In genomic region chr7:49852619-49853462, GRCh38 we compare ENCODE assay signal across 8 cellular contexts.
A peak's percentile ranks its signal among the peaks of the same experiment; 100 is the strongest.
DNase-seq lines count a peak whose midpoint lies in the region; ATAC-seq, FAIRE-seq and TF ChIP-seq lines count a peak whose summit lies in the region.

No MANE protein-coding gene starts in this region.

- H3K4me3 ChIP-seq in adrenal gland (no peak overlapping the region), right cardiac atrium (ENCODE audit: low read length) (no peak overlapping the region), small intestine (ENCODE audit: low read depth in 1 of 2, low read length in 2 of 2) (no peak overlapping the region)

- H3K36me3 ChIP-seq in adrenal gland (replicated peaks in 1 of 2): no peaks in the 10 kb centered on the region
- no peaks in the 10 kb centered on the region for H3K36me3 ChIP-seq in small intestine (ENCODE audit: control insufficient read depth in 2 of 2, insufficient read depth in 2 of 2, low read length in 2 of 2)

- H3K4me1 ChIP-seq in adrenal gland (replicated peaks in 1 of 2): no peaks in the 10 kb centered on the region
- H3K4me1 ChIP-seq in right cardiac atrium (ENCODE audit: control insufficient read depth, insufficient read depth, low read length): peaks cover 3% of the 10 kb centered on the region
- H3K4me1 ChIP-seq in small intestine (ENCODE audit: control insufficient read depth in 2 of 2, insufficient read depth in 1 of 2, low read depth in 1 of 2, low read length in 1 of 2): no peaks in the 10 kb centered on the region

- H3K27me3 Mint-ChIP-seq in T-helper 17 cell: peaks cover 21% of the 10 kb centered on the region

- H3K27ac Mint-ChIP-seq in T-helper 17 cell: no peak overlapping the region

- H3K27ac ChIP-seq in adrenal gland (no peak overlapping the region), right cardiac atrium (ENCODE audit: low read length) (no peak overlapping the region), small intestine (ENCODE audit: low read depth in 1 of 2, low read length in 1 of 2) (no peak overlapping the region)

- H3K27me3 ChIP-seq in adrenal gland (no peaks in the 10 kb centered on the region), right cardiac atrium (ENCODE audit: control insufficient read depth, insufficient read depth) (no peaks in the 10 kb centered on the region), small intestine (ENCODE audit: control insufficient read depth in 2 of 2, insufficient read depth in 2 of 2, low read length in 2 of 2) (no peaks in the 10 kb centered on the region)

- H3K4me3 Mint-ChIP-seq in T-helper 17 cell: no peak overlapping the region

- FAIRE-seq in small intestine (lab: Jason Lieb, UNC): no peak

- peak; percentile 42 to 61 (median 57) for TF ChIP-seq CTCF in adrenal gland (IDR thresholded peaks at IDR 0.05)

- no peaks in the 10 kb centered on the region for H3K4me1 Mint-ChIP-seq in T-helper 17 cell

- no peaks in the 10 kb centered on the region for H3K36me3 Mint-ChIP-seq in T-helper 17 cell (ENCODE audit: low read depth)

- ATAC-seq in GM19328 (IDR thresholded peaks at IDR 0.05; ENCODE audit: unreplicated experiment) (peak; percentile 85), HG03175 (IDR thresholded peaks at IDR 0.05; ENCODE audit: unreplicated experiment) (peak; percentile 75), right cardiac atrium (peak; percentile 61 to 73), T-helper 17 cell (no peak)

- intact Hi-C loops in adrenal gland (cut with DNase I): no loop called here
- intact Hi-C loops in right cardiac atrium (cut with DNase I): no loop called here

- no peak for TF ChIP-seq POLR2A in adrenal gland (IDR thresholded peaks at IDR 0.05)

- DNase-seq in DMS79 (lab: John Stamatoyannopoulos, UW): peak; percentile 24
- peak; percentile 73 for DNase-seq in NCI-H460 (ENCODE audit: extremely low read depth, low read depth)
- DNase-seq in adrenal gland: peak; percentile 20 to 60 (median 28)
- DNase-seq in right cardiac atrium: peak in 1 of 3 donors; percentile 43
- DNase-seq in small intestine: peak; percentile 19
- DNase-seq in T-helper 17 cell: no peak

- H3K9me3 ChIP-seq in adrenal gland (replicated peaks in 1 of 3) (no peaks in the 10 kb centered on the region), right cardiac atrium (ENCODE audit: control insufficient read depth, low read length) (no peaks in the 10 kb centered on the region), small intestine (ENCODE audit: control insufficient read depth, low read depth) (no peaks in the 10 kb centered on the region), T-helper 17 cell (ENCODE audit: control insufficient read depth, low read length, poor library complexity, severe bottlenecking) (no peaks in the 10 kb centered on the region)

- WGBS in adrenal gland, 4 donors: 27 to 49% (median 48%) methylated on average over 7 to 11 of the region's 11 CpGs
- 47% methylated on average over 11 of the region's 11 CpGs for WGBS in right cardiac atrium
- WGBS in small intestine, 3 donors: 38 to 49% (median 40%) methylated on average over 11 of the region's 11 CpGs

Comparison
In these comparisons a context has a peak if more than half of its experiments do, and no peak if none do; other contexts are left out.
1. DNase-seq: peak in DMS79 (single experiment), NCI-H460 (single experiment), adrenal gland (7 of 7) and small intestine (single experiment); none in T-helper 17 cell (0 of 3).